In genomic region chr6:148934534-148934933, GRCh38 we compare ENCODE assay signal across 10 cellular contexts.
A peak's percentile ranks its signal among the peaks of the same experiment; 100 is the strongest.
DNase-seq lines count a peak whose midpoint lies in the region; ATAC-seq, FAIRE-seq and TF ChIP-seq lines count a peak whose summit lies in the region.
"Had no signal": no experiment of that assay in that cellular context is flagged by ENCODE, and none has a peak within 500 bp of the region (broad histone marks: within the 10 kb centered on the region; RNA-seq: fewer than 3 reads in every experiment).

No MANE protein-coding gene starts in this region.

- DNase-seq in EH (ENCODE audit: low read depth): peak; percentile 52
- peak; percentile 40 for DNase-seq in NCI-H128 (lab: John Stamatoyannopoulos, UW; ENCODE audit: unreplicated experiment)
- DNase-seq in colonic mucosa: peak; percentile 21
- DNase-seq in ovary: peak in 3 of 5 donors; percentile 14 to 47 (median 34)
- DNase-seq in NCI-H526 treated with DMSO at 0.1 percent for 48 hours (lab: John Stamatoyannopoulos, UW): no peak
- DNase-seq in GM19239 (ENCODE audit: insufficient read length, low spot score): no peak
- DNase-seq: occipital lobe, trophoblast cell had no signal

- TF ChIP-seq EP300 in ovary (IDR thresholded peaks at IDR 0.05): no peak

- H3K36me3 ChIP-seq in colonic mucosa: no peaks in the 10 kb centered on the region
- H3K36me3 ChIP-seq in ovary: no peaks in the 10 kb centered on the region

- no peak for TF ChIP-seq CTCF in colonic mucosa (IDR thresholded peaks at IDR 0.05)
- TF ChIP-seq CTCF in ovary (IDR thresholded peaks at IDR 0.05): no peak

- H3K27me3 ChIP-seq in colonic mucosa: no peaks in the 10 kb centered on the region
- no peaks in the 10 kb centered on the region for H3K27me3 ChIP-seq in ovary

- no peak for FAIRE-seq in GM19239 (lab: Jason Lieb, UNC)

- H3K27ac ChIP-seq in colonic mucosa (no peak overlapping the region), ovary (no peak overlapping the region)

- H3K4me3 ChIP-seq in colonic mucosa (no peak overlapping the region), ovary (no peak overlapping the region)

- no peak for ATAC-seq in HG02852 (IDR thresholded peaks at IDR 0.05; ENCODE audit: unreplicated experiment)
- ATAC-seq in HG03520 (IDR thresholded peaks at IDR 0.05; ENCODE audit: unreplicated experiment): no peak

- intact Hi-C loops in colonic mucosa (cut with DNase I): no loop called here
- intact Hi-C loops in ovary (cut with DNase I): loop anchor here in 1 of 4 donors (5.0 kb wide), 1 partner anchor 97 kb away; no protein-coding TSS in a partner anchor

- no peaks in the 10 kb centered on the region for H3K9me3 ChIP-seq in colonic mucosa
- no peaks in the 10 kb centered on the region for H3K9me3 ChIP-seq in ovary

- 51 to 56% (median 52%) methylated on average over 4 of the region's 4 CpGs for WGBS in ovary, 3 donors

- no peak for TF ChIP-seq POLR2A in ovary (IDR thresholded peaks at IDR 0.05)

- H3K4me1 ChIP-seq in colonic mucosa (no peaks in the 10 kb centered on the region), ovary (ENCODE audit: insufficient read depth) (peaks cover 3% of the 10 kb centered on the region)

- H3K9ac ChIP-seq in colonic mucosa (ENCODE audit: low read depth in 2 of 2, low read length in 2 of 2): no peak overlapping the region

Comparison
In these comparisons a context has a peak if more than half of its experiments do, and no peak if none do; other contexts are left out.
1. DNase-seq: peak in EH (single experiment), NCI-H128 (single experiment), colonic mucosa (single experiment) and ovary (3 of 5); none in NCI-H526 treated with DMSO at 0.1 percent for 48 hours (single experiment) and GM19239 (single experiment).